Comparison of ENCODE assay signal across 1 cellular context in the genomic region with DNA sequence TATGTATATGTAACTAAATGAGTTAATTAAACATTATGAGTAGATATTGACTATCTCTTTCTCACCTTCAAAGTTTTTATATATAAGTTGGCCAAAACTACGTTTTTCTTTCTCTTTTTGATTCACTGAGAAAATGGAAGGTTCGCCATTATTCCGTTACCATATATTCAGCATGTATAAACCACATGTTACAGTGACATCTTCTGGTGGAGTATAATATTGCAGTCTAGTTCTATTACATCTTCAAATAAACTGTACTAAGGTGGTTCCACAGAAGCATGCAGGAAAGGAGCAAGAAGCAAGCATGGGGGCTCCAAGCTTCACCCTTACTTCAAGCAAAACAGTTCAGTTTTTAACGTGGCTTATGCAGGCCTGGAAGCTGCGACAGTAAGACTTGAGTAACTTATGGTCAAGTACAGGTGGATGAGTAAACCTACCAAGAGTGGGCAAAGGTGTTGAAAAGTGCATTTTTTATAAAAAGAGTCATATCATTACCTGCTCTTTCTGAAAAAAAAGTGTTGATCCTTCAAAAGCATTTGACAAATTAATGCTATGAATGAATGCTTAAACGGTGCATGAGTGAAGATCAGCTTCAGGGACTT.
A peak's percentile ranks its signal among the peaks of the same experiment; 100 is the strongest.
TF ChIP-seq lines count a peak whose summit lies in the region.

No MANE protein-coding gene starts in this region.

TF ChIP-seq in HepG2, 621 proteins besides CTCF, POLR2A, EP300 and RAD21 (continued from another document):
- TF ChIP-seq IRF1 (CRISPR knock-in tag; IDR thresholded peaks at IDR 0.05; ENCODE audit: low read depth): no peak
- TF ChIP-seq USF2 (IDR thresholded peaks at IDR 0.05; ENCODE audit: low read depth, low read length): no peak
- no peak for TF ChIP-seq USF2 (CRISPR knock-in tag; IDR thresholded peaks at IDR 0.05; ENCODE audit: borderline replicate concordance)
- no peak for TF ChIP-seq U2AF2 (IDR thresholded peaks at IDR 0.05; ENCODE audit: low read depth, low read length)
- no peak for TF ChIP-seq ASH2L (IDR thresholded peaks at IDR 0.05; ENCODE audit: insufficient read length, low read depth, low read length)
- TF ChIP-seq NFIB (CRISPR knock-in tag; IDR thresholded peaks at IDR 0.05; ENCODE audit: borderline replicate concordance): no peak
- no peak for TF ChIP-seq ZNF792 (CRISPR knock-in tag; IDR thresholded peaks at IDR 0.05)
- TF ChIP-seq ZNF772 (CRISPR knock-in tag; IDR thresholded peaks at IDR 0.05): no peak
- TF ChIP-seq ZNF331 (CRISPR knock-in tag; IDR thresholded peaks at IDR 0.05): no peak
- no peak for TF ChIP-seq ARNTL (CRISPR knock-in tag; IDR thresholded peaks at IDR 0.05)
- TF ChIP-seq ARID3A (IDR thresholded peaks at IDR 0.05; ENCODE audit: low read depth, low read length): peak; percentile 71; the same call in 1 of the 2 replicates
- no peak for TF ChIP-seq MIER3 (CRISPR knock-in tag; IDR thresholded peaks at IDR 0.05; ENCODE audit: borderline replicate concordance)
- TF ChIP-seq PCBP1 (IDR thresholded peaks at IDR 0.05; ENCODE audit: borderline replicate concordance, low read depth, low read length): no peak
- peak; percentile 59 for TF ChIP-seq YY1 (IDR thresholded peaks at IDR 0.05; ENCODE audit: insufficient read depth, insufficient replicate concordance, low read depth, low read length)
- TF ChIP-seq TRIM24 (CRISPR knock-in tag; IDR thresholded peaks at IDR 0.05): no peak
- no peak for TF ChIP-seq BRF2 (CRISPR knock-in tag; IDR thresholded peaks at IDR 0.05)
- no peak for TF ChIP-seq ZKSCAN5 (CRISPR knock-in tag; IDR thresholded peaks at IDR 0.05)
- TF ChIP-seq ZNF557 (CRISPR knock-in tag; IDR thresholded peaks at IDR 0.05): no peak
- TF ChIP-seq PHB2 (IDR thresholded peaks at IDR 0.05; ENCODE audit: partially characterized antibody): no peak
- TF ChIP-seq MYC (CRISPR knock-in tag; IDR thresholded peaks at IDR 0.05; ENCODE audit: borderline replicate concordance): no peak
- no peak for TF ChIP-seq PITX1 (CRISPR knock-in tag; IDR thresholded peaks at IDR 0.05)
- TF ChIP-seq, protein P1, sequence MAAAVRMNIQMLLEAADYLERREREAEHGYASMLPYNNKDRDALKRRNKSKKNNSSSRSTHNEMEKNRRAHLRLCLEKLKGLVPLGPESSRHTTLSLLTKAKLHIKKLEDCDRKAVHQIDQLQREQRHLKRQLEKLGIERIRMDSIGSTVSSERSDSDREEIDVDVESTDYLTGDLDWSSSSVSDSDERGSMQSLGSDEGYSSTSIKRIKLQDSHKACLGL (CRISPR knock-in tag; IDR thresholded peaks at IDR 0.05): no peak
- TF ChIP-seq, protein P2, sequence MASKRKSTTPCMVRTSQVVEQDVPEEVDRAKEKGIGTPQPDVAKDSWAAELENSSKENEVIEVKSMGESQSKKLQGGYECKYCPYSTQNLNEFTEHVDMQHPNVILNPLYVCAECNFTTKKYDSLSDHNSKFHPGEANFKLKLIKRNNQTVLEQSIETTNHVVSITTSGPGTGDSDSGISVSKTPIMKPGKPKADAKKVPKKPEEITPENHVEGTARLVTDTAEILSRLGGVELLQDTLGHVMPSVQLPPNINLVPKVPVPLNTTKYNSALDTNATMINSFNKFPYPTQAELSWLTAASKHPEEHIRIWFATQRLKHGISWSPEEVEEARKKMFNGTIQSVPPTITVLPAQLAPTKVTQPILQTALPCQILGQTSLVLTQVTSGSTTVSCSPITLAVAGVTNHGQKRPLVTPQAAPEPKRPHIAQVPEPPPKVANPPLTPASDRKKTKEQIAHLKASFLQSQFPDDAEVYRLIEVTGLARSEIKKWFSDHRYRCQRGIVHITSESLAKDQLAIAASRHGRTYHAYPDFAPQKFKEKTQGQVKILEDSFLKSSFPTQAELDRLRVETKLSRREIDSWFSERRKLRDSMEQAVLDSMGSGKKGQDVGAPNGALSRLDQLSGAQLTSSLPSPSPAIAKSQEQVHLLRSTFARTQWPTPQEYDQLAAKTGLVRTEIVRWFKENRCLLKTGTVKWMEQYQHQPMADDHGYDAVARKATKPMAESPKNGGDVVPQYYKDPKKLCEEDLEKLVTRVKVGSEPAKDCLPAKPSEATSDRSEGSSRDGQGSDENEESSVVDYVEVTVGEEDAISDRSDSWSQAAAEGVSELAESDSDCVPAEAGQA (IDR thresholded peaks at IDR 0.05; ENCODE audit: low read depth): no peak
- TF ChIP-seq, protein P2 (CRISPR knock-in tag; IDR thresholded peaks at IDR 0.05; ENCODE audit: borderline replicate concordance): no peak
- TF ChIP-seq STAG1 (CRISPR knock-in tag; IDR thresholded peaks at IDR 0.05): peak; percentile 80
- TF ChIP-seq BRD4 (CRISPR knock-in tag; IDR thresholded peaks at IDR 0.05): no peak
- TF ChIP-seq SMC3 (IDR thresholded peaks at IDR 0.05; ENCODE audit: low read length): peak; percentile 67
- TF ChIP-seq ZNF644 (CRISPR knock-in tag; IDR thresholded peaks at IDR 0.05; ENCODE audit: low read depth): no peak
- TF ChIP-seq ZNF143 (CRISPR knock-in tag; IDR thresholded peaks at IDR 0.05): no peak
- TF ChIP-seq NFYC (CRISPR knock-in tag; IDR thresholded peaks at IDR 0.05): no peak
- no peak for TF ChIP-seq SAP130 (CRISPR knock-in tag; IDR thresholded peaks at IDR 0.05; ENCODE audit: low read depth)
- no peak for TF ChIP-seq SETDB1 (CRISPR knock-in tag; IDR thresholded peaks at IDR 0.05; ENCODE audit: borderline replicate concordance)
- no peak for TF ChIP-seq CSRNP2 (CRISPR knock-in tag; conservative IDR thresholded peaks at IDR 0.05; ENCODE audit: low read depth)
